ENCODE assay signal across 1 cellular context in the genomic region with DNA sequence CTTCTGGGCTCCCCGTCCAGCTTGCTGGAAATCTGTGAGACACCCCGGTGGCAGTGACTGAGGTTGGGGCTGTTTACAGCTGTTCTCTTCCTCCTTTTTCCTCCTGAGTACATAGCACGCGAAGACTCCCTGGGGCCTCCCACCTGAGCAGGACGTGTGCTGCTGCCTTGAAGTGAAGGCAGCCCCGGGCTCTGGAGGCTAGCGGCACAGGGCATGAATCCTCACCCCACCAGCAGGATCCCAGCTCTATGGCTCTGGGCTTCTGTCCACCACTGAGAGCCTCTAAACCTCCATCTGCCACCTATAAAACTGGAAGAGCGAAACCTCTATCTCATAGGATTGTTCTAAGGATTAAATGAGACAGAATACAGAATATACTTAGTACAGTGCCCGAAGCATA.
TF ChIP-seq lines count a peak whose summit lies in the region.

No MANE protein-coding gene starts in this region.

TF ChIP-seq in WTC11, 78 proteins besides CTCF, POLR2A, EP300 and RAD21 (continued from another document):
- TF ChIP-seq, protein P1, sequence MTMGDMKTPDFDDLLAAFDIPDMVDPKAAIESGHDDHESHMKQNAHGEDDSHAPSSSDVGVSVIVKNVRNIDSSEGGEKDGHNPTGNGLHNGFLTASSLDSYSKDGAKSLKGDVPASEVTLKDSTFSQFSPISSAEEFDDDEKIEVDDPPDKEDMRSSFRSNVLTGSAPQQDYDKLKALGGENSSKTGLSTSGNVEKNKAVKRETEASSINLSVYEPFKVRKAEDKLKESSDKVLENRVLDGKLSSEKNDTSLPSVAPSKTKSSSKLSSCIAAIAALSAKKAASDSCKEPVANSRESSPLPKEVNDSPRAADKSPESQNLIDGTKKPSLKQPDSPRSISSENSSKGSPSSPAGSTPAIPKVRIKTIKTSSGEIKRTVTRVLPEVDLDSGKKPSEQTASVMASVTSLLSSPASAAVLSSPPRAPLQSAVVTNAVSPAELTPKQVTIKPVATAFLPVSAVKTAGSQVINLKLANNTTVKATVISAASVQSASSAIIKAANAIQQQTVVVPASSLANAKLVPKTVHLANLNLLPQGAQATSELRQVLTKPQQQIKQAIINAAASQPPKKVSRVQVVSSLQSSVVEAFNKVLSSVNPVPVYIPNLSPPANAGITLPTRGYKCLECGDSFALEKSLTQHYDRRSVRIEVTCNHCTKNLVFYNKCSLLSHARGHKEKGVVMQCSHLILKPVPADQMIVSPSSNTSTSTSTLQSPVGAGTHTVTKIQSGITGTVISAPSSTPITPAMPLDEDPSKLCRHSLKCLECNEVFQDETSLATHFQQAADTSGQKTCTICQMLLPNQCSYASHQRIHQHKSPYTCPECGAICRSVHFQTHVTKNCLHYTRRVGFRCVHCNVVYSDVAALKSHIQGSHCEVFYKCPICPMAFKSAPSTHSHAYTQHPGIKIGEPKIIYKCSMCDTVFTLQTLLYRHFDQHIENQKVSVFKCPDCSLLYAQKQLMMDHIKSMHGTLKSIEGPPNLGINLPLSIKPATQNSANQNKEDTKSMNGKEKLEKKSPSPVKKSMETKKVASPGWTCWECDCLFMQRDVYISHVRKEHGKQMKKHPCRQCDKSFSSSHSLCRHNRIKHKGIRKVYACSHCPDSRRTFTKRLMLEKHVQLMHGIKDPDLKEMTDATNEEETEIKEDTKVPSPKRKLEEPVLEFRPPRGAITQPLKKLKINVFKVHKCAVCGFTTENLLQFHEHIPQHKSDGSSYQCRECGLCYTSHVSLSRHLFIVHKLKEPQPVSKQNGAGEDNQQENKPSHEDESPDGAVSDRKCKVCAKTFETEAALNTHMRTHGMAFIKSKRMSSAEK (CRISPR knock-in tag; IDR thresholded peaks at IDR 0.05; ENCODE audit: borderline replicate concordance), result no peak
- no peak for TF ChIP-seq ZNF263 (CRISPR knock-in tag; IDR thresholded peaks at IDR 0.05; ENCODE audit: low read depth)
- TF ChIP-seq TP53 (CRISPR knock-in tag; IDR thresholded peaks at IDR 0.05), result no peak
- TF ChIP-seq FOXJ3 (CRISPR knock-in tag; IDR thresholded peaks at IDR 0.05; ENCODE audit: borderline replicate concordance), result no peak
- TF ChIP-seq KAT7 (CRISPR knock-in tag; IDR thresholded peaks at IDR 0.05; ENCODE audit: borderline replicate concordance), result no peak
- no peak for TF ChIP-seq GRHL2 (CRISPR knock-in tag; IDR thresholded peaks at IDR 0.05; ENCODE audit: insufficient replicate concordance, severe bottlenecking)
- TF ChIP-seq, protein P2, sequence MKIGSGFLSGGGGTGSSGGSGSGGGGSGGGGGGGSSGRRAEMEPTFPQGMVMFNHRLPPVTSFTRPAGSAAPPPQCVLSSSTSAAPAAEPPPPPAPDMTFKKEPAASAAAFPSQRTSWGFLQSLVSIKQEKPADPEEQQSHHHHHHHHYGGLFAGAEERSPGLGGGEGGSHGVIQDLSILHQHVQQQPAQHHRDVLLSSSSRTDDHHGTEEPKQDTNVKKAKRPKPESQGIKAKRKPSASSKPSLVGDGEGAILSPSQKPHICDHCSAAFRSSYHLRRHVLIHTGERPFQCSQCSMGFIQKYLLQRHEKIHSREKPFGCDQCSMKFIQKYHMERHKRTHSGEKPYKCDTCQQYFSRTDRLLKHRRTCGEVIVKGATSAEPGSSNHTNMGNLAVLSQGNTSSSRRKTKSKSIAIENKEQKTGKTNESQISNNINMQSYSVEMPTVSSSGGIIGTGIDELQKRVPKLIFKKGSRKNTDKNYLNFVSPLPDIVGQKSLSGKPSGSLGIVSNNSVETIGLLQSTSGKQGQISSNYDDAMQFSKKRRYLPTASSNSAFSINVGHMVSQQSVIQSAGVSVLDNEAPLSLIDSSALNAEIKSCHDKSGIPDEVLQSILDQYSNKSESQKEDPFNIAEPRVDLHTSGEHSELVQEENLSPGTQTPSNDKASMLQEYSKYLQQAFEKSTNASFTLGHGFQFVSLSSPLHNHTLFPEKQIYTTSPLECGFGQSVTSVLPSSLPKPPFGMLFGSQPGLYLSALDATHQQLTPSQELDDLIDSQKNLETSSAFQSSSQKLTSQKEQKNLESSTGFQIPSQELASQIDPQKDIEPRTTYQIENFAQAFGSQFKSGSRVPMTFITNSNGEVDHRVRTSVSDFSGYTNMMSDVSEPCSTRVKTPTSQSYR (CRISPR knock-in tag; IDR thresholded peaks at IDR 0.05), result no peak
